ENCODE assay signal across 1 cellular context in genomic region chr19:13880059-13880672, GRCh38.
TF ChIP-seq lines count a peak whose summit lies in the region.

No MANE protein-coding gene starts in this region.

TF ChIP-seq in HepG2, 621 proteins besides CTCF, POLR2A, EP300 and RAD21 (continued from another document and continues in another):
- no peak for TF ChIP-seq KIAA2018 (CRISPR knock-in tag; IDR thresholded peaks at IDR 0.05; ENCODE audit: borderline replicate concordance)
- no peak for TF ChIP-seq FUBP1 (CRISPR knock-in tag; IDR thresholded peaks at IDR 0.05; ENCODE audit: borderline replicate concordance)
- TF ChIP-seq NCOA5 (CRISPR knock-in tag; IDR thresholded peaks at IDR 0.05) = no peak
- TF ChIP-seq MIER2 (CRISPR knock-in tag; IDR thresholded peaks at IDR 0.05) = peak; percentile 69; the same call in 1 of the 2 replicates
- no peak; the same call in 1 of the 2 replicates for TF ChIP-seq ZNF232 (CRISPR knock-in tag; IDR thresholded peaks at IDR 0.05; ENCODE audit: borderline replicate concordance)
- no peak for TF ChIP-seq ZNF75D (CRISPR knock-in tag; IDR thresholded peaks at IDR 0.05; ENCODE audit: borderline replicate concordance)
- peak; percentile 74; the same call in 1 of the 2 replicates for TF ChIP-seq GABPB1 (CRISPR knock-in tag; IDR thresholded peaks at IDR 0.05)
- TF ChIP-seq PCBP1 (IDR thresholded peaks at IDR 0.05; ENCODE audit: borderline replicate concordance, low read depth, low read length) = no peak
- TF ChIP-seq ZNF781 (CRISPR knock-in tag; IDR thresholded peaks at IDR 0.05; ENCODE audit: borderline replicate concordance, not compliant biosample characterization) = no peak
- TF ChIP-seq PAWR (CRISPR knock-in tag; IDR thresholded peaks at IDR 0.05; ENCODE audit: borderline replicate concordance) = peak; percentile 74; the same call in 1 of the 2 replicates
- no peak for TF ChIP-seq NFATC3 (CRISPR knock-in tag; IDR thresholded peaks at IDR 0.05)
- TF ChIP-seq ZNF678 (CRISPR knock-in tag; IDR thresholded peaks at IDR 0.05) = no peak
- TF ChIP-seq FOXC1 (CRISPR knock-in tag; IDR thresholded peaks at IDR 0.05; ENCODE audit: borderline replicate concordance) = peak; percentile 35; the same call in 1 of the 2 replicates
- no peak for TF ChIP-seq MNT (IDR thresholded peaks at IDR 0.05)
- TF ChIP-seq EEA1 (CRISPR knock-in tag; IDR thresholded peaks at IDR 0.05; ENCODE audit: borderline replicate concordance) = no peak
- TF ChIP-seq PRDM15 (CRISPR knock-in tag; IDR thresholded peaks at IDR 0.05) = no peak
- no peak for TF ChIP-seq TRIM24 (CRISPR knock-in tag; IDR thresholded peaks at IDR 0.05)
- TF ChIP-seq NR2F6 (IDR thresholded peaks at IDR 0.05) = no peak
- TF ChIP-seq NR2F6 (CRISPR knock-in tag; IDR thresholded peaks at IDR 0.05) = peak; percentile 38; the same call in 1 of the 2 replicates
- no peak; the same call in 1 of the 2 replicates for TF ChIP-seq ZNF143 (CRISPR knock-in tag; IDR thresholded peaks at IDR 0.05)
- no peak for TF ChIP-seq TBP (CRISPR knock-in tag; IDR thresholded peaks at IDR 0.05)
- TF ChIP-seq NR3C1 (CRISPR knock-in tag; IDR thresholded peaks at IDR 0.05) = no peak
- no peak for TF ChIP-seq MEIS2 (CRISPR knock-in tag; IDR thresholded peaks at IDR 0.05)
- TF ChIP-seq DR1 (CRISPR knock-in tag; IDR thresholded peaks at IDR 0.05) = no peak
- TF ChIP-seq GMEB2 (CRISPR knock-in tag; IDR thresholded peaks at IDR 0.05; ENCODE audit: low read depth) = no peak
- peak; percentile 46; the same call in 1 of the 2 replicates for TF ChIP-seq POGK (CRISPR knock-in tag; conservative IDR thresholded peaks at IDR 0.05)
- TF ChIP-seq MYNN (CRISPR knock-in tag; IDR thresholded peaks at IDR 0.05; ENCODE audit: low read depth) = no peak
- peak; percentile 36; the same call in 1 of the 2 replicates for TF ChIP-seq ZBTB10 (CRISPR knock-in tag; IDR thresholded peaks at IDR 0.05; ENCODE audit: borderline replicate concordance)
- TF ChIP-seq MIER3 (CRISPR knock-in tag; IDR thresholded peaks at IDR 0.05; ENCODE audit: borderline replicate concordance) = no peak
- no peak for TF ChIP-seq ATM (IDR thresholded peaks at IDR 0.05; ENCODE audit: borderline replicate concordance)
